Comparison of ENCODE assay signal across 8 cellular contexts in genomic region chr13:48001127-48001881, GRCh38. TPM values are rescaled to one million over a fixed set of nuclear protein-coding genes. Genes with fewer than 3 reads are reported as not detected.
DNase-seq lines count a peak whose midpoint lies in the region; ATAC-seq and TF ChIP-seq lines count a peak whose summit lies in the region.

TSS of gene SUCLA2 (minus strand) at chr13:48001273. CDS start at chr13:48001269, 4 bp downstream.

- peak; percentile 80 for TF ChIP-seq POLR2A in GM19099 (IDR thresholded peaks at IDR 0.05; ENCODE audit: extremely low read depth, insufficient read length, low read depth)

- peaks cover 32% of the 10 kb centered on the region for H3K4me1 Mint-ChIP-seq in chondrocyte (ENCODE audit: low read depth)

- H3K27ac Mint-ChIP-seq in chondrocyte (ENCODE audit: unreplicated experiment) = peak within 1 kb of the TSS; percentile 85

- H3K9me3 Mint-ChIP-seq in chondrocyte (ENCODE audit: low read depth) = no peaks in the 10 kb centered on the region

- H3K36me3 Mint-ChIP-seq in chondrocyte (ENCODE audit: low read depth) = no peaks in the 10 kb centered on the region

- H3K4me3 Mint-ChIP-seq in chondrocyte (ENCODE audit: unreplicated experiment) = peak within 1 kb of the TSS; percentile 97

- peak; percentile 88 for ATAC-seq in HG03378 (IDR thresholded peaks at IDR 0.05; ENCODE audit: unreplicated experiment)

- no peaks in the 10 kb centered on the region for H3K27me3 Mint-ChIP-seq in chondrocyte (ENCODE audit: low read depth)

- DNase-seq in Ammon's horn (ENCODE audit: low spot score) = peak; percentile 91
- DNase-seq in NCI-H460 (ENCODE audit: extremely low read depth, low read depth) = peak; percentile 85
- DNase-seq in activated CD4-positive, alpha-beta T cell treated with anti-CD3 and anti-CD28 coated beads for 24 hours (ENCODE audit: low read depth in 2 of 2) = peak; percentile 84 to 89
- DNase-seq in chondrocyte (ENCODE audit: low spot score) = peak; percentile 96
- DNase-seq in kidney glomerular epithelial cell (lab: John Stamatoyannopoulos, UW) = peak; percentile 86
- peak; percentile 81 to 90 for DNase-seq in stimulated activated CD4-positive, alpha-beta T cell treated with anti-CD3 and anti-CD28 coated beads, Interleukin-15, amount 100 ng/mL, for 48 hours (ENCODE audit: low read depth in 2 of 2)

- TF ChIP-seq CTCF in chondrocyte (IDR thresholded peaks at IDR 0.05) = peak; percentile 26

RNA-seq across cellular contexts. Expression of gene SUCLA2, which starts in this region (rescaled TPM):
- 42.6 and 51.2 TPM in 2 replicates for total RNA-seq in NCI-H460 (2014; rRNA removed; shearing (Covaris generic))
- 43.2 and 46.8 TPM in 2 replicates for polyA plus RNA-seq in NCI-H460 (2014; cell fraction: nucleus; rRNA removed)
- 33.0 to 46.8 TPM (median 35.7 TPM) in 3 replicates for total RNA-seq in chondrocyte

Comparison
In these comparisons a context has a peak if more than half of its experiments do, and no peak if none do; other contexts are left out.
1. Peak in every context shown above with its lines: DNase-seq and ATAC-seq.